In the genomic region with DNA sequence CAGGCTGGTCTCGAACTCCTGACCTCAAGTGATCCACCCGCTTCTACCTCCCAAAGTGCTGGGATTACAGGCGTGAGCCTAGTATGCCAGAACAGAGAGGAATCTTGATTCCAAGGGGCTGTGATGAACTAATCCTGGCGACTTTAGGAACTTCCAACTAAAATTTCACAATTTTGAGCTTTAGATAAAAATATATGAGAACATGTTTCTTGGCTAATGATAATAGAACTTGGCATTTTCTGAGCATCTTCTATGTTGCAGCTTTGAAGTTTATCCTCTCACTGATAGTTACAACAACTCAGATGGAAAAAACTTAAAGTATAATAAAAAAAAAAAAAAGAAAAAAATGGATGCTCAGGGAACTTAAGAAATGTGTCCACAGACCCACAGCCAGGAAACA, we compare ENCODE assay signal across 3 cellular contexts.
"Had no signal": no experiment of that assay in that cellular context is flagged by ENCODE, and none has a peak within 500 bp of the region (broad histone marks: within the 10 kb centered on the region; RNA-seq: fewer than 3 reads in every experiment).

No MANE protein-coding gene starts in this region.

- ATAC-seq: GM23338 had no signal

- DNase-seq: H9, IMR-90 had no signal
